ENCODE assay signal across 1 cellular context in genomic region chr10:103800110-103800509, GRCh38.
TF ChIP-seq lines count a peak whose summit lies in the region.

No MANE protein-coding gene starts in this region.

TF ChIP-seq in H1, 55 proteins besides CTCF, POLR2A, EP300 and RAD21:
- TF ChIP-seq CEBPB (IDR thresholded peaks at IDR 0.05; ENCODE audit: low read depth, low read length) (no peak), NANOG (IDR thresholded peaks at IDR 0.05; ENCODE audit: insufficient read depth, low read depth, low read length, poor library complexity, severe bottlenecking) (no peak)
